Comparison of ENCODE assay signal across 1 cellular context in genomic region chr19:12783849-12784393, GRCh38.
TF ChIP-seq lines count a peak whose summit lies in the region.

No MANE protein-coding gene starts in this region.

TF ChIP-seq in WTC11, 78 proteins besides CTCF, POLR2A, EP300 and RAD21 (continued from another document):
- no peak for TF ChIP-seq PRDM15 (CRISPR knock-in tag; IDR thresholded peaks at IDR 0.05)
- no peak for TF ChIP-seq RORB (CRISPR knock-in tag; IDR thresholded peaks at IDR 0.05)
TF ChIP-seq in WTC11: peak in this region for 0.
